Comparison of ENCODE assay signal across 9 cellular contexts in the genomic region with DNA sequence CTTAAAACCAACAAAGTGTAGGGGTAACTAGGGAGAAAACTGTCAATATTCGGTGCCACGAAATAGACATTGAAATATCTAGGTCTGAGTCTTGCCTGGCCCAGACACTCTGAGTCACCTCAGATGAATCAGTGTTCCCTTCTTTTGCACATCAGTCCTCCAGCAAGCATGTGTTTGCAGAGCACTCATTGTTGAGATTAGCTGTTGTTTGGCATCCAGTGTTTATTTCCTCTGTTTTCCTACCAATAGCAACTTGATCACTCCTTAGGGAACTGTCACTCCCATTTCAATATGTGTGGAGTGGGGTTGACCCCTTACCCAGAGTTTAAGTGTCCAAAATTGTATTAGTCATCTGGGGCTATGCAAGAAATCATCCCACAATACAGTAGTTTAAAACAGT. TPM values are rescaled to one million over a fixed set of nuclear protein-coding genes. Genes with fewer than 3 reads are reported as not detected.
A peak's percentile ranks its signal among the peaks of the same experiment; 100 is the strongest.
DNase-seq lines count a peak whose midpoint lies in the region; ATAC-seq and TF ChIP-seq lines count a peak whose summit lies in the region.
"Had no signal": no experiment of that assay in that cellular context is flagged by ENCODE, and none has a peak within 500 bp of the region (broad histone marks: within the 10 kb centered on the region; RNA-seq: fewer than 3 reads in every experiment).

No MANE protein-coding gene starts in this region.

- H3K36me3 ChIP-seq in esophagus muscularis mucosa = no peaks in the 10 kb centered on the region

- TF ChIP-seq CTCF in esophagus muscularis mucosa (IDR thresholded peaks at IDR 0.05) = no peak

- no peak overlapping the region for H3K4me3 ChIP-seq in esophagus muscularis mucosa
- H3K4me3 ChIP-seq: mucosa of descending colon had no signal

- TF ChIP-seq EP300 in esophagus muscularis mucosa (IDR thresholded peaks at IDR 0.05) = no peak

- DNase-seq in ELR (ENCODE audit: low read depth) (peak; percentile 94), NCI-H226 (peak; percentile 49), esophagus muscularis mucosa (ENCODE audit: extremely low spot score) (no peak), sciatic nerve (ENCODE audit: low spot score) (no peak), activated T-cell treated with anti-CD3 and anti-CD28 coated beads for 4 hours (no peak), GDM1 (lab: John Stamatoyannopoulos, UW) (no peak), GM19238 (ENCODE audit: insufficient read length, low spot score) (no peak)
- DNase-seq in activated CD8-positive, alpha-beta memory T cell treated with anti-CD3 and anti-CD28 coated beads, Interleukin-2, amount 50 U/mL, for 4 hours = no peak
- DNase-seq: mucosa of descending colon had no signal

- intact Hi-C loops in esophagus muscularis mucosa (cut with DNase I) (no loop called here), sciatic nerve (cut with DNase I) (no loop called here)

- no peaks in the 10 kb centered on the region for H3K27me3 ChIP-seq in esophagus muscularis mucosa

- TF ChIP-seq POLR2A in esophagus muscularis mucosa (IDR thresholded peaks at IDR 0.05; ENCODE audit: low read depth) = no peak

- WGBS in esophagus muscularis mucosa = 74% methylated on average over 2 of the region's 2 CpGs

- peak overlapping the region in 3 of 4 donors; percentile 2 to 46 (median 41) for H3K27ac ChIP-seq in esophagus muscularis mucosa (replicated peaks in 1 of 4)

- peaks cover 0 to 6% (median 0%) of the 10 kb centered on the region in 4 donors for H3K9me3 ChIP-seq in esophagus muscularis mucosa
- H3K9me3 ChIP-seq: mucosa of descending colon had no signal

- ATAC-seq in sciatic nerve = peak; percentile 13
- ATAC-seq: mucosa of descending colon had no signal

- peaks cover 6 to 12% (median 6%) of the 10 kb centered on the region in 4 donors for H3K4me1 ChIP-seq in esophagus muscularis mucosa

RNA-seq across cellular contexts. Expression of a gene that starts 4.7 kb away (rescaled TPM):
- total RNA-seq in esophagus muscularis mucosa = 10 to 100 TPM; 20.5 to 32.6 (median 25.1) TPM
- 47.1 TPM for total RNA-seq in sciatic nerve

RNA-seq across cellular contexts. Expression of a gene that starts 40.2 kb away (rescaled TPM):
- total RNA-seq in esophagus muscularis mucosa (10 to 100 TPM; 33.5 to 46.5 (median 40.8) TPM), sciatic nerve (73.2 TPM)

Comparison
In these comparisons a context has a peak if more than half of its experiments do, and no peak if none do; other contexts are left out.
1. DNase-seq: peak in ELR (single experiment) and NCI-H226 (single experiment); none in esophagus muscularis mucosa (single experiment), sciatic nerve (single experiment), activated T-cell treated with anti-CD3 and anti-CD28 coated beads for 4 hours (single experiment), GDM1 (single experiment), activated CD8-positive, alpha-beta memory T cell treated with anti-CD3 and anti-CD28 coated beads, Interleukin-2, amount 50 U/mL, for 4 hours (single experiment) and GM19238 (single experiment).